ENCODE assay signal across 18 cellular contexts in the genomic region with DNA sequence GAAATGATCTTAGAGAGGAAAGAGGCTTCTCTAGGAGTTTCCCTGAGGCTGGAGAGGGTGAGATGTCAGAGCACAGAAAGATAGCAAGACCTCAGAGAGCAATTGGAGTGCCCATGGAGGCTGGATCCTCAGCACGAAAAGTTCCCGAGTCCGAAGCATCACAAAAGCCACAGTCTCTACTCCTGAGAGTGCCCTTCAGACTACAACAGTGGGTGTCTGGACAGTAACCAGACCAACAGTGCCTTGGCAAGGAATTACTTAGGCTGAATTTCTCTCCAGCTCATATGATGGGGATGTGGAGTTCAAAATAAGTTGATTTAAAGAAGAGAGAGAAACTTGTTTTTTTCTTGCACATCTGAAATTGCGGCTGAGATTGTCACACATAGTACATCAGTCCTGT. TPM values are rescaled to one million over a fixed set of nuclear protein-coding genes. Genes with fewer than 3 reads are reported as not detected.
DNase-seq lines count a peak whose midpoint lies in the region; ATAC-seq lines count a peak whose summit lies in the region.
"Had no signal": no experiment of that assay in that cellular context is flagged by ENCODE, and none has a peak within 500 bp of the region (broad histone marks: within the 10 kb centered on the region; RNA-seq: fewer than 3 reads in every experiment).

No MANE protein-coding gene starts in this region.

- peak overlapping the region in 7 of 10 donors; percentile 7 to 82 (median 51) for H3K27ac Mint-ChIP-seq in naive thymus-derived CD8-positive, alpha-beta T cell
- H3K27ac Mint-ChIP-seq: IgD-negative memory B cell had no signal

- DNase-seq in Right ventricle myocardium inferior (ENCODE audit: missing footprints) (no peak), cardiac septum (ENCODE audit: low spot score) (no peak), left ventricle myocardium superior (no peak), 8988T (no peak), activated gamma-delta T cell (lab: John Stamatoyannopoulos, UW) (no peak)
- DNase-seq in naive thymus-derived CD8-positive, alpha-beta T cell: no peak
- DNase-seq: DMS79 treated with DMSO at 0.1 percent for 48 hours, GM23248, Kasumi-1, NCI-H1092 treated with DMSO at 0.1 percent for 48 hours, NCI-H146, NCI-H2029 treated with DMSO at 0.1 percent for 48 hours, NCI-H2171, NCI-H526, PC-9, SJCRH30 had no signal

- POLR2A ChIA-PET in naive thymus-derived CD8-positive, alpha-beta T cell (lab: Charles Lee): interaction anchor here (0.8 to 1.4 kb wide), 3 partner anchors 26 to 93 kb away, joined by 3 to 9 read pairs (median 4); no protein-coding TSS in a partner anchor

- no peaks in the 10 kb centered on the region for H3K27me3 Mint-ChIP-seq in naive thymus-derived CD8-positive, alpha-beta T cell

- ATAC-seq in Right ventricle myocardium inferior (peak; percentile 52), left ventricle myocardium superior (peak; percentile 83), HG03520 (IDR thresholded peaks at IDR 0.05; ENCODE audit: unreplicated experiment) (no peak)
- ATAC-seq in naive thymus-derived CD8-positive, alpha-beta T cell: no peak

- peaks cover 7 to 19% (median 14%) of the 10 kb centered on the region in 3 donors for H3K36me3 Mint-ChIP-seq in naive thymus-derived CD8-positive, alpha-beta T cell
- H3K36me3 Mint-ChIP-seq: IgD-negative memory B cell had no signal

- intact Hi-C loops in Right ventricle myocardium inferior (cut with DNase I): no loop called here
- intact Hi-C loops in cardiac septum (cut with DNase I): no loop called here
- intact Hi-C loops in left ventricle myocardium superior (cut with micrococcal nuclease): no loop called here

- peaks cover 0 to 2% (median 0%) of the 10 kb centered on the region in 9 donors for H3K9me3 Mint-ChIP-seq in naive thymus-derived CD8-positive, alpha-beta T cell
- H3K9me3 Mint-ChIP-seq: IgD-negative memory B cell had no signal

- no peak overlapping the region for H3K4me3 Mint-ChIP-seq in naive thymus-derived CD8-positive, alpha-beta T cell
- H3K4me3 Mint-ChIP-seq: IgD-negative memory B cell had no signal

- peaks cover 28 to 41% (median 36%) of the 10 kb centered on the region in 4 donors for H3K4me1 Mint-ChIP-seq in naive thymus-derived CD8-positive, alpha-beta T cell
- H3K4me1 Mint-ChIP-seq: IgD-negative memory B cell had no signal

RNA-seq across cellular contexts. Expression of a gene that starts 31.9 kb away (rescaled TPM):
- total RNA-seq in Right ventricle myocardium inferior: 117 TPM
- total RNA-seq in cardiac septum: 136 TPM
- total RNA-seq in left ventricle myocardium superior: 115 TPM
- 100 to 1,000 TPM; 150 to 152 TPM for total RNA-seq in naive thymus-derived CD8-positive, alpha-beta T cell
- polyA plus RNA-seq in naive thymus-derived CD8-positive, alpha-beta T cell: 100 to 1,000 TPM; 154 to 159 (median 156) TPM

RNA-seq across cellular contexts. Expression of a gene that starts 52.5 kb away (rescaled TPM):
- total RNA-seq in Right ventricle myocardium inferior (42.1 TPM), cardiac septum (61.4 TPM), left ventricle myocardium superior (43.6 TPM)
- 10 to 100 TPM; 78.3 to 79.6 TPM for total RNA-seq in naive thymus-derived CD8-positive, alpha-beta T cell
- polyA plus RNA-seq in naive thymus-derived CD8-positive, alpha-beta T cell: 10 to 100 TPM; 46.6 to 67.7 (median 64.9) TPM

Comparison
In these comparisons a context has a peak if more than half of its experiments do, and no peak if none do; other contexts are left out.
1. ATAC-seq: peak in Right ventricle myocardium inferior (single experiment) and left ventricle myocardium superior (single experiment); none in naive thymus-derived CD8-positive, alpha-beta T cell (0 of 2) and HG03520 (single experiment).